Comparison of ENCODE assay signal across 12 cellular contexts in genomic region chr11:73152086-73152853, GRCh38. TPM values are rescaled to one million over a fixed set of nuclear protein-coding genes. Genes with fewer than 3 reads are reported as not detected.
DNase-seq lines count a peak whose midpoint lies in the region; ATAC-seq and TF ChIP-seq lines count a peak whose summit lies in the region.
"Had no signal": no experiment of that assay in that cellular context is flagged by ENCODE, and none has a peak within 500 bp of the region (broad histone marks: within the 10 kb centered on the region; RNA-seq: fewer than 3 reads in every experiment).

No MANE protein-coding gene starts in this region.

- no peaks in the 10 kb centered on the region for H3K9me2 ChIP-seq in MM.1S (replicated peaks; ENCODE audit: insufficient read depth, low read length)

- ATAC-seq in heart right ventricle (no peak), Right ventricle myocardium superior (ENCODE audit: poor library complexity) (no peak), gastroesophageal sphincter (no peak)

- TF ChIP-seq POLR2A in transverse colon (IDR thresholded peaks at IDR 0.05) (no peak), gastroesophageal sphincter (IDR thresholded peaks at IDR 0.05) (no peak)

- H3K4me3 ChIP-seq in heart right ventricle (no peak overlapping the region), MM.1S (ENCODE audit: low read length) (no peak overlapping the region), transverse colon (no peak overlapping the region), gastroesophageal sphincter (no peak overlapping the region)
- H3K4me3 ChIP-seq: colonic mucosa, lung had no signal

- TF ChIP-seq EP300 in transverse colon (IDR thresholded peaks at IDR 0.05; ENCODE audit: low read depth) (no peak), gastroesophageal sphincter (IDR thresholded peaks at IDR 0.05) (no peak)

- H4K20me1 ChIP-seq in MM.1S (ENCODE audit: insufficient read depth, low read length), result no peaks in the 10 kb centered on the region

- TF ChIP-seq CTCF in heart right ventricle (IDR thresholded peaks at IDR 0.05), result no peak
- TF ChIP-seq CTCF in MM.1S (IDR thresholded peaks at IDR 0.05; ENCODE audit: low read length), result no peak
- no peak for TF ChIP-seq CTCF in transverse colon (IDR thresholded peaks at IDR 0.05)
- TF ChIP-seq CTCF in gastroesophageal sphincter (IDR thresholded peaks at IDR 0.05), result no peak

- peak overlapping the region in 9 of 10 donors; percentile 29 to 91 (median 78) for H3K27ac ChIP-seq in heart right ventricle
- peak overlapping the region; percentile 99 for H3K27ac ChIP-seq in MM.1S (ENCODE audit: low read length)
- H3K27ac ChIP-seq in transverse colon, result peak overlapping the region in 3 of 4 donors; percentile 3 to 73 (median 64)
- peak overlapping the region in 1 of 4 donors; percentile 32 for H3K27ac ChIP-seq in gastroesophageal sphincter

- 83 to 85% methylated on average over 6 of the region's 6 CpGs for WGBS in heart right ventricle, 2 donors
- 76 to 92% methylated on average over 4 to 6 of the region's 6 CpGs for WGBS in transverse colon (ENCODE audit: low coverage in 1 of 2), 2 donors
- WGBS in gastroesophageal sphincter (ENCODE audit: low coverage in 1 of 2), 2 donors, result 81 to 86% methylated on average over 3 to 4 of the region's 6 CpGs

- H3K4me1 ChIP-seq in heart right ventricle, result peaks cover 10 to 80% (median 53%) of the 10 kb centered on the region in 9 donors
- peaks cover 87% of the 10 kb centered on the region for H3K4me1 ChIP-seq in MM.1S (ENCODE audit: low read length)
- H3K4me1 ChIP-seq in transverse colon, result peaks cover 0 to 27% (median 15%) of the 10 kb centered on the region in 4 donors
- H3K4me1 ChIP-seq in gastroesophageal sphincter, result peaks cover 0 to 29% (median 16%) of the 10 kb centered on the region in 3 donors
- H3K4me1 ChIP-seq: colonic mucosa had no signal

- intact Hi-C loops in heart right ventricle (cut with DNase I) (no loop called here), Right ventricle myocardium superior (cut with DNase I) (no loop called here), transverse colon (cut with DNase I; ENCODE audit: low total_unique reads) (no loop called here)

- no peaks in the 10 kb centered on the region for H3K79me2 ChIP-seq in MM.1S (ENCODE audit: low read length)

- peaks cover 46% of the 10 kb centered on the region for H3F3A ChIP-seq in MM.1S (ENCODE audit: insufficient read depth, low read length)

- H3K27me3 ChIP-seq in heart right ventricle, result no peaks in the 10 kb centered on the region
- H3K27me3 ChIP-seq in MM.1S (replicated peaks; ENCODE audit: insufficient read depth, low read length), result no peaks in the 10 kb centered on the region
- no peaks in the 10 kb centered on the region for H3K27me3 ChIP-seq in transverse colon
- no peaks in the 10 kb centered on the region for H3K27me3 ChIP-seq in gastroesophageal sphincter
- H3K27me3 ChIP-seq: colonic mucosa had no signal

- DNase-seq in heart right ventricle (no peak), Right ventricle myocardium superior (no peak), MM.1S (peak; percentile 75), germinal center (ENCODE audit: low spot score) (peak; percentile 63), transverse colon (peak; percentile 26), Kasumi-1 (lab: John Stamatoyannopoulos, UW) (no peak)
- no peak for DNase-seq in effector CD8-positive, alpha-beta T cell (lab: John Stamatoyannopoulos, UW)
- DNase-seq: colonic mucosa, NCI-H524, SW 1271 had no signal

- peak overlapping the region; percentile 61 for H3K9ac ChIP-seq in MM.1S (ENCODE audit: low read length)

- H3K4me2 ChIP-seq in MM.1S (ENCODE audit: low read depth, low read length), result peak overlapping the region; percentile 35

- no peak overlapping the region for H2AFZ ChIP-seq in MM.1S (ENCODE audit: low read length)

- H3K36me3 ChIP-seq in heart right ventricle (no peaks in the 10 kb centered on the region), MM.1S (replicated peaks; ENCODE audit: insufficient read depth, low read length) (no peaks in the 10 kb centered on the region), transverse colon (no peaks in the 10 kb centered on the region), gastroesophageal sphincter (no peaks in the 10 kb centered on the region)
- H3K36me3 ChIP-seq: colonic mucosa had no signal

- in situ Hi-C loops in transverse colon (cut with MboI; ENCODE audit: low pct_ligation_motif_present in 1 of 4, low pct_unique_long_range_greater_than_20kb in 1 of 4, low sequenced_read_pairs in 3 of 4), result no loop called here

- no peaks in the 10 kb centered on the region for H3K9me3 ChIP-seq in heart right ventricle
- no peaks in the 10 kb centered on the region for H3K9me3 ChIP-seq in MM.1S (replicated peaks; ENCODE audit: insufficient read depth, low read length)
- H3K9me3 ChIP-seq in transverse colon, result no peaks in the 10 kb centered on the region
- H3K9me3 ChIP-seq in gastroesophageal sphincter, result no peaks in the 10 kb centered on the region
- H3K9me3 ChIP-seq: colonic mucosa had no signal

RNA-seq across cellular contexts. Expression of gene FCHSD2, which starts 10.2 kb away (rescaled TPM):
- total RNA-seq in heart right ventricle, result 10 to 100 TPM; 28.1 to 48.4 (median 39.0) TPM
- polyA plus RNA-seq in heart right ventricle, result 10 to 100 TPM; 16.1 to 17.1 TPM
- 40.4 TPM for total RNA-seq in Right ventricle myocardium superior
- total RNA-seq in transverse colon, result 10 to 100 TPM in 3 of 4 donors, 1 to 10 TPM in 1; 9.1 to 15.9 (median 15.0) TPM
- 10 to 100 TPM; 17.0 to 40.0 (median 27.0) TPM for total RNA-seq in gastroesophageal sphincter

Comparison
In these comparisons a context has a peak if more than half of its experiments do, and no peak if none do; other contexts are left out.
1. DNase-seq: peak in MM.1S (single experiment), germinal center (single experiment) and transverse colon (single experiment); none in heart right ventricle (0 of 2), Right ventricle myocardium superior (single experiment), effector CD8-positive, alpha-beta T cell (single experiment) and Kasumi-1 (0 of 2).